13 cellular contexts compared by ENCODE assay signal in the genomic region with DNA sequence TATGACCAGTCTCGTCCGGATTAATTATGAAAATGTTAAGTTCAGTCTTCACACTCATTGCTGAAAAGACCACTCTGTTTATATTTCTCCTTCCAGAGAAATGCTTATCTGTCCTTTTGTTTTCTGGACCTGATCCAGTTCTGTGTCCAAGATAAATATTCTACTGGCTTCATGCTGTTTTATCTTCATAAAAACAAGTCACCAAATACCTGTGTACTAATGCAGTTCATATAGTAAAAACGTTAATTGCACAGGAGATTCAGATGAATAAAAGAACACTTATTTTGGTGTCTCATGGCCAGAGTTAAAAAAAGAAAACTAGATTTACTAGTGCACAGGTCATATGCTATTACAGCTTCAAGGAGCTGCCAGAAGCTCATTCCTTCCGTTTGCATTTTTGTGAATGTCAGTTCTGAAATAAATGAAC. TPM values are rescaled to one million over a fixed set of nuclear protein-coding genes. Genes with fewer than 3 reads are reported as not detected.
A peak's percentile ranks its signal among the peaks of the same experiment; 100 is the strongest.
DNase-seq lines count a peak whose midpoint lies in the region; ATAC-seq and TF ChIP-seq lines count a peak whose summit lies in the region.
"Had no signal": no experiment of that assay in that cellular context is flagged by ENCODE, and none has a peak within 500 bp of the region (broad histone marks: within the 10 kb centered on the region; RNA-seq: fewer than 3 reads in every experiment).

No MANE protein-coding gene starts in this region.

- DNase-seq in astrocyte of the hippocampus (ENCODE audit: low read depth, low spot score) (peak; percentile 57), inferior parietal cortex (ENCODE audit: extremely low spot score) (peak; percentile 24), gastrocnemius medialis (no peak), mammary epithelial cell (no peak)
- no peak for DNase-seq in activated CD4-positive, alpha-beta T cell treated with anti-CD3 and anti-CD28 coated beads, Interleukin-2, amount 50 U/mL, for 4 hours
- DNase-seq: activated CD8-positive, alpha-beta memory T cell treated with anti-CD3 and anti-CD28 coated beads, Interleukin-2, amount 10 ng/mL, durations not matched to agents 7 days and 5 days; foreskin keratinocyte; MM.1S; stimulated activated CD4-positive, alpha-beta T cell treated with anti-CD3 and anti-CD28 coated beads, Interleukin-15, amount 100 ng/mL, for 24 hours had no signal

- BruUV-seq in mammary epithelial cell (replicated peaks; lab: Mats Ljungman, UMichigan), result no TSS peak

- H3K4me1 ChIP-seq in Loucy (ENCODE audit: insufficient read depth, low read length, poor library complexity, severe bottlenecking) (peaks cover 67% of the 10 kb centered on the region), gastrocnemius medialis (peaks cover 65 to 68% of the 10 kb centered on the region in 2 donors), mammary epithelial cell (ENCODE audit: insufficient read depth, low read length) (peaks cover 22% of the 10 kb centered on the region)

- intact Hi-C loops in gastrocnemius medialis (cut with DNase I; ENCODE audit: low total_unique reads), result no loop called here
- intact Hi-C loops in mammary epithelial cell (cut with micrococcal nuclease), result no loop called here

- H4K20me1 ChIP-seq in Loucy (ENCODE audit: insufficient read depth, low read length, poor library complexity, severe bottlenecking), result no peaks in the 10 kb centered on the region
- H4K20me1 ChIP-seq in mammary epithelial cell (ENCODE audit: insufficient read depth, low read length), result no peaks in the 10 kb centered on the region

- no peak for TF ChIP-seq POLR2A in gastrocnemius medialis (IDR thresholded peaks at IDR 0.05)

- H2AFZ ChIP-seq in Loucy (ENCODE audit: low read length) (no peak overlapping the region), mammary epithelial cell (ENCODE audit: low read depth, low read length) (no peak overlapping the region)

- H3K9ac ChIP-seq in Loucy (ENCODE audit: low read depth, low read length, poor library complexity, severe bottlenecking), result peak overlapping the region; percentile 6
- no peak overlapping the region for H3K9ac ChIP-seq in mammary epithelial cell (ENCODE audit: insufficient read depth, low read length)

- 48% methylated on average over 4 of the region's 4 CpGs for WGBS in mammary epithelial cell (ENCODE audit: low coverage, missing lambda C conversion rate)

- dilution Hi-C loops in mammary epithelial cell (cut with HindIII; ENCODE audit: low sequenced_read_pairs), result no loop called here

- ATAC-seq in gastrocnemius medialis (peak in 1 of 2 donors; percentile 59), HG02884 (IDR thresholded peaks at IDR 0.05; ENCODE audit: unreplicated experiment) (no peak), HG03457 (IDR thresholded peaks at IDR 0.05; ENCODE audit: unreplicated experiment) (no peak)
- ATAC-seq: activated CD8-positive, alpha-beta memory T cell treated with anti-CD3 and anti-CD28 coated beads, Interleukin-2, amount 10 ng/mL, durations not matched to agents 7 days and 5 days; foreskin keratinocyte; stimulated activated memory B cell treated with anti-CD40 and anti-IgM and Interleukin-4, amounts not matched to agents 10 μg/mL and 1 μg/mL and 100 μg/mL, for 72 hours had no signal

- H3K9me3 ChIP-seq in Loucy (ENCODE audit: insufficient read depth, low read depth, low read length) (no peaks in the 10 kb centered on the region), gastrocnemius medialis (no peaks in the 10 kb centered on the region), mammary epithelial cell (replicated peaks; ENCODE audit: insufficient read depth, low read length) (no peaks in the 10 kb centered on the region)

- no peak overlapping the region for H3K4me3 ChIP-seq in Loucy (ENCODE audit: low read length, poor library complexity, severe bottlenecking)
- H3K4me3 ChIP-seq in gastrocnemius medialis, result peak overlapping the region in 3 of 4 donors; percentile 5 to 26 (median 15)
- H3K4me3 ChIP-seq in mammary epithelial cell (replicated peaks in 1 of 3; ENCODE audit: insufficient read depth in 1 of 3, low read depth in 2 of 3, low read length in 3 of 3), result no peak overlapping the region

- H3F3A ChIP-seq in Loucy (ENCODE audit: low read depth), result no peaks in the 10 kb centered on the region

- TF ChIP-seq CTCF in Loucy (conservative IDR thresholded peaks at IDR 0.05; ENCODE audit: low read length) (no peak), gastrocnemius medialis (IDR thresholded peaks at IDR 0.05 in 4 of 5, conservative IDR thresholded peaks at IDR 0.05 in 1 of 5) (no peak), mammary epithelial cell (conservative IDR thresholded peaks at IDR 0.05 in 1 of 2, IDR thresholded peaks at IDR 0.05 in 1 of 2; ENCODE audit: extremely low read depth in 1 of 2, insufficient read depth in 1 of 2, low read depth in 1 of 2, low read length in 2 of 2) (no peak)

- no peaks in the 10 kb centered on the region for H3K36me3 ChIP-seq in Loucy (ENCODE audit: insufficient read depth, low read length)
- no peaks in the 10 kb centered on the region for H3K36me3 ChIP-seq in gastrocnemius medialis
- H3K36me3 ChIP-seq in mammary epithelial cell (ENCODE audit: insufficient read depth, low read length), result no peaks in the 10 kb centered on the region

- no peaks in the 10 kb centered on the region for H3K9me2 ChIP-seq in Loucy (replicated peaks; ENCODE audit: low read depth, low read length)

- H3K79me2 ChIP-seq in Loucy (ENCODE audit: insufficient read depth, low read length), result peaks cover 96% of the 10 kb centered on the region
- peaks cover 66% of the 10 kb centered on the region for H3K79me2 ChIP-seq in mammary epithelial cell (ENCODE audit: insufficient read depth, low read length)

- H3K4me2 ChIP-seq in Loucy (ENCODE audit: low read depth, low read length, poor library complexity, severe bottlenecking) (peak overlapping the region; percentile 19), mammary epithelial cell (ENCODE audit: insufficient read depth, low read depth, low read length) (no peak overlapping the region)

- H3K27ac ChIP-seq in gastrocnemius medialis (peak overlapping the region; percentile 70 to 78 (median 70)), mammary epithelial cell (ENCODE audit: insufficient read depth, low read depth, low read length) (no peak overlapping the region)
- H3K27ac ChIP-seq: foreskin keratinocyte had no signal

- CTCF ChIA-PET in mammary epithelial cell (lab: Charles Lee; ENCODE audit: low non-redundant PET), result no interaction called here

- in situ Hi-C loops in gastrocnemius medialis (cut with MboI; ENCODE audit: low sequenced_read_pairs in 4 of 4), result no loop called here
- in situ Hi-C loops in mammary epithelial cell (cut with MboI; ENCODE audit: low sequenced_read_pairs in 2 of 2), result no loop called here

- H3K27me3 ChIP-seq in Loucy (ENCODE audit: insufficient read depth, low read length, poor library complexity, severe bottlenecking) (no peaks in the 10 kb centered on the region), gastrocnemius medialis (no peaks in the 10 kb centered on the region), mammary epithelial cell (ENCODE audit: insufficient read depth, low read length) (no peaks in the 10 kb centered on the region)
- H3K27me3 ChIP-seq: foreskin keratinocyte had no signal

RNA-seq across cellular contexts. Expression of gene FNIP2, which starts 17.3 kb away (rescaled TPM):
- total RNA-seq in gastrocnemius medialis (10 to 100 TPM in 3 of 4 donors, 1 to 10 TPM in 1; 9.9 to 32.8 (median 22.2) TPM), mammary epithelial cell (10 to 100 TPM; 13.0 to 29.5 TPM)
- 4.9 TPM for polyA plus RNA-seq in mammary epithelial cell
- polyA minus RNA-seq in mammary epithelial cell, result 22.7 TPM

Comparison
In these comparisons a context has a peak if more than half of its experiments do, and no peak if none do; other contexts are left out.
1. H3K4me3 ChIP-seq: peak in gastrocnemius medialis (3 of 4); none in Loucy (single experiment) and mammary epithelial cell (0 of 3).
2. DNase-seq: peak in astrocyte of the hippocampus (single experiment) and inferior parietal cortex (single experiment); none in gastrocnemius medialis (0 of 2), activated CD4-positive, alpha-beta T cell treated with anti-CD3 and anti-CD28 coated beads, Interleukin-2, amount 50 U/mL, for 4 hours (0 of 2) and mammary epithelial cell (single experiment).